ENCODE assay signal across 8 cellular contexts in genomic region chr21:38853421-38853919, GRCh38. TPM values are rescaled to one million over a fixed set of nuclear protein-coding genes. Genes with fewer than 3 reads are reported as not detected.
A peak's percentile ranks its signal among the peaks of the same experiment; 100 is the strongest.
DNase-seq lines count a peak whose midpoint lies in the region; ATAC-seq and TF ChIP-seq lines count a peak whose summit lies in the region.

No MANE protein-coding gene starts in this region.

- ATAC-seq in HCT116 (peak; percentile 99), GM19395 (IDR thresholded peaks at IDR 0.05; ENCODE audit: unreplicated experiment) (no peak), HG02840 (IDR thresholded peaks at IDR 0.05; ENCODE audit: low FRiP score, unreplicated experiment) (no peak)

- no peak overlapping the region for H2AFZ ChIP-seq in HCT116 (ENCODE audit: low read depth, low read length, poor library complexity, severe bottlenecking)

- intact Hi-C loops in HCT116 (cut with micrococcal nuclease): no loop called here
- intact Hi-C loops in esophagus muscularis mucosa (cut with DNase I): no loop called here
- intact Hi-C loops in thyroid gland (cut with DNase I): no loop called here

- CTCF ChIA-PET in HCT116 (lab: Charles Lee): interaction anchor here (1.3 kb wide), 1 partner anchor 170 kb away, joined by 3 read pairs; no protein-coding TSS in a partner anchor

- peak overlapping the region; percentile 8; the same call in 1 of the 2 replicates for H3K4me2 ChIP-seq in HCT116 (ENCODE audit: low read length)

- H3K4me3 ChIP-seq in HCT116 (replicated peaks in 1 of 2; ENCODE audit: low read depth in 1 of 2, low read length in 2 of 2): no peak overlapping the region
- no peak overlapping the region for H3K4me3 ChIP-seq in esophagus muscularis mucosa
- no peak overlapping the region for H3K4me3 ChIP-seq in thyroid gland (replicated peaks in 1 of 3)

- TF ChIP-seq CTCF in HCT116 (IDR thresholded peaks at IDR 0.05 in 2 of 3, conservative IDR thresholded peaks at IDR 0.05 in 1 of 3; ENCODE audit: borderline replicate concordance in 1 of 3, insufficient read depth in 1 of 3, low read depth in 2 of 3, low read length in 2 of 3) (no peak), esophagus muscularis mucosa (IDR thresholded peaks at IDR 0.05) (no peak), GM20000 (IDR thresholded peaks at IDR 0.05; ENCODE audit: extremely low read depth, missing control alignments) (no peak), thyroid gland (IDR thresholded peaks at IDR 0.05) (no peak)

- POLR2A ChIA-PET in HCT116 (lab: Charles Lee): no interaction called here

- no peaks in the 10 kb centered on the region for H3K79me2 ChIP-seq in HCT116 (ENCODE audit: insufficient read depth, low read length)

- TF ChIP-seq POLR2A in HCT116 (IDR thresholded peaks at IDR 0.05; ENCODE audit: borderline replicate concordance, extremely low read depth, insufficient read depth, insufficient read length) (no peak), esophagus muscularis mucosa (IDR thresholded peaks at IDR 0.05; ENCODE audit: low read depth) (no peak), thyroid gland (IDR thresholded peaks at IDR 0.05) (no peak)

- TF ChIP-seq RAD21 in HCT116 (IDR thresholded peaks at IDR 0.05; ENCODE audit: low read depth): no peak

- H3K27ac ChIP-seq in HCT116 (ENCODE audit: low read depth, low read length): no peak overlapping the region
- H3K27ac ChIP-seq in esophagus muscularis mucosa (replicated peaks in 1 of 4): no peak overlapping the region
- H3K27ac ChIP-seq in thyroid gland: no peak overlapping the region

- H3K9ac ChIP-seq in HCT116 (ENCODE audit: low read length): no peak overlapping the region

- H3K9me2 ChIP-seq in HCT116 (ENCODE audit: insufficient read depth): no peaks in the 10 kb centered on the region

- RAD21 ChIA-PET in HCT116 (lab: Charles Lee; ENCODE audit: low non-redundant PET in 1 of 2, low total read pairs in 2 of 2, uncharacterized antibody in 2 of 2, unreplicated experiment in 2 of 2): no interaction called here

- H3K9me3 ChIP-seq in HCT116 (ENCODE audit: control insufficient read depth in 1 of 2, insufficient read depth in 1 of 2, low read depth in 1 of 2, low read length in 2 of 2) (no peaks in the 10 kb centered on the region), esophagus muscularis mucosa (no peaks in the 10 kb centered on the region), thyroid gland (no peaks in the 10 kb centered on the region)

- no TSS peak for BruUV-seq in HCT116 (replicated peaks; lab: Mats Ljungman, UMichigan)

- peaks cover 5 to 12% of the 10 kb centered on the region in 2 experiments; a peak in 3 of 4 replicates for H3K4me1 ChIP-seq in HCT116 (ENCODE audit: control insufficient read depth in 1 of 2, insufficient read depth in 2 of 2, low read length in 2 of 2)
- H3K4me1 ChIP-seq in esophagus muscularis mucosa: peaks cover 0 to 11% (median 0%) of the 10 kb centered on the region in 4 donors
- no peaks in the 10 kb centered on the region for H3K4me1 ChIP-seq in thyroid gland

- DNase-seq in DMS53 (lab: John Stamatoyannopoulos, UW) (peak; percentile 96), HCT116 (ENCODE audit: low read depth, low spot score) (peak; percentile 64), NCI-H2107 treated with DMSO at 0.1 percent for 48 hours (lab: John Stamatoyannopoulos, UW; ENCODE audit: unreplicated experiment) (peak; percentile 97), esophagus muscularis mucosa (ENCODE audit: extremely low spot score) (peak; percentile 66), GM20000 (ENCODE audit: low spot score) (no peak), thyroid gland (no peak)

- H3K36me3 ChIP-seq in HCT116 (ENCODE audit: control insufficient read depth in 1 of 2, insufficient read depth in 2 of 2, low read length in 2 of 2) (no peaks in the 10 kb centered on the region), esophagus muscularis mucosa (no peaks in the 10 kb centered on the region), thyroid gland (no peaks in the 10 kb centered on the region)

- WGBS in esophagus muscularis mucosa: 93% methylated on average over 3 of the region's 6 CpGs
- whole genome bisulfite sequencing in thyroid gland, 2 donors: 77 to 90% methylated on average over 5 to 6 of the region's 6 CpGs

- no peaks in the 10 kb centered on the region for H4K20me1 ChIP-seq in HCT116 (ENCODE audit: insufficient read depth)

- H3K27me3 ChIP-seq in HCT116 (ENCODE audit: insufficient read depth, low read length) (no peaks in the 10 kb centered on the region), esophagus muscularis mucosa (no peaks in the 10 kb centered on the region), thyroid gland (no peaks in the 10 kb centered on the region)

- no peak for TF ChIP-seq EP300 in esophagus muscularis mucosa (IDR thresholded peaks at IDR 0.05)

TF ChIP-seq in HCT116, 20 proteins besides CTCF, POLR2A, EP300 and RAD21:
- TF ChIP-seq REST (IDR thresholded peaks at IDR 0.05; ENCODE audit: low read depth) (no peak), EZH2phosphoT487 (IDR thresholded peaks at IDR 0.05; ENCODE audit: borderline replicate concordance) (no peak), ZNF274 (IDR thresholded peaks at IDR 0.05; ENCODE audit: low read depth, low read length) (no peak), SIN3A (IDR thresholded peaks at IDR 0.05; ENCODE audit: low read depth) (no peak), TCF7L2 (IDR thresholded peaks at IDR 0.05; ENCODE audit: borderline replicate concordance, extremely low read depth, insufficient read depth, insufficient read length) (peak; percentile 54), SP1 (IDR thresholded peaks at IDR 0.05; ENCODE audit: low read depth) (peak; percentile 53), FOSL1 (IDR thresholded peaks at IDR 0.05; ENCODE audit: low read depth) (peak; percentile 71), CBX3 (IDR thresholded peaks at IDR 0.05; ENCODE audit: low read depth) (no peak), POLR2AphosphoS5 (IDR thresholded peaks at IDR 0.05; ENCODE audit: low read depth, low read length) (0 out of 2 replicates have a peak, but pooled peaks have one; percentile 32), CEBPB (IDR thresholded peaks at IDR 0.05; ENCODE audit: low read depth) (peak; percentile 93), ZFX (IDR thresholded peaks at IDR 0.05) (no peak), JUND (IDR thresholded peaks at IDR 0.05) (peak; percentile 72), SRF (IDR thresholded peaks at IDR 0.05; ENCODE audit: low read depth) (no peak), MAX (IDR thresholded peaks at IDR 0.05) (peak; percentile 78), ATF3 (IDR thresholded peaks at IDR 0.05) (peak; percentile 91)
TF ChIP-seq in HCT116: peak in this region for 8.

RNA-seq across cellular contexts. Expression of gene ETS2, which starts 47.7 kb away (rescaled TPM):
- total RNA-seq in HCT116 (2021; ENCODE audit: unreplicated experiment): 32.9 TPM
- polyA plus RNA-seq in HCT116 (2012): 19.6 and 20.6 TPM in 2 replicates
- total RNA-seq in esophagus muscularis mucosa: 100 to 1,000 TPM in 1 of 4 donors, 10 to 100 TPM in 3; 31.1 to 175 (median 63.8) TPM
- 10 to 100 TPM; 36.6 to 92.2 (median 56.3) TPM for total RNA-seq in thyroid gland

Comparison
In these comparisons a context has a peak if more than half of its experiments do, and no peak if none do; other contexts are left out.
1. DNase-seq: peak in DMS53 (single experiment), HCT116 (single experiment), NCI-H2107 treated with DMSO at 0.1 percent for 48 hours (single experiment) and esophagus muscularis mucosa (single experiment); none in GM20000 (single experiment) and thyroid gland (0 of 2).